In the genomic region with DNA sequence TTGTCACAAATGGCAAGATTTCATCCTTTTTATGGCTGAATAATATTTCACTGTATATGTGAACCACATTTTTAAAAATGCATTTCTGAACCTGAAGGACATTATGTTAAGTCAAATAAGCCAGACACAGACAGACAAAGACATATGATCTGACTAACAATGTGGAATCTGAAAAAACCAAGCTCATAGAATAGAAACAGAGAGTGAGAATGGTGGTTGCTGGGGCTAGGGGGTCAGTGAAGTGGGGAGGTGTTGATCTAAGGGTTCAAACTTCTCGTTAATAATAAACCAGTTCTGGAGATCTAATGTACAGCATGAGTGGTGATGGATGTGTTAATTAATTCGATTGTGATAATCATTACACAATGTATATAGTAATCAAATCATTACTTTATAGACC, we compare ENCODE assay signal across 24 cellular contexts.
DNase-seq lines count a peak whose midpoint lies in the region; ATAC-seq and TF ChIP-seq lines count a peak whose summit lies in the region.
"Had no signal": no experiment of that assay in that cellular context is flagged by ENCODE, and none has a peak within 500 bp of the region (broad histone marks: within the 10 kb centered on the region; RNA-seq: fewer than 3 reads in every experiment).

No MANE protein-coding gene starts in this region.

- no peaks in the 10 kb centered on the region for H3K9me3 ChIP-seq in right lobe of liver
- H3K9me3 ChIP-seq: stomach, tibial artery had no signal

- 85% methylated on average over 2 of the region's 2 CpGs for WGBS in right lobe of liver (ENCODE audit: insufficient coverage, low coverage, low lambda C conversion rate, missing lambda C conversion rate)
- 95 to 97% methylated on average over 2 of the region's 2 CpGs for WGBS in lower leg skin, 2 donors

- no peak for TF ChIP-seq CTCF in right lobe of liver (IDR thresholded peaks at IDR 0.05)
- TF ChIP-seq CTCF in lower leg skin (IDR thresholded peaks at IDR 0.05) = no peak

- H3K4me3 ChIP-seq in right lobe of liver (no peak overlapping the region), lower leg skin (ENCODE audit: low read depth, poor library complexity, severe bottlenecking) (no peak overlapping the region)
- H3K4me3 ChIP-seq: heart left ventricle, SK-N-MC, stomach, tibial artery had no signal

- TF ChIP-seq POLR2A in right lobe of liver (IDR thresholded peaks at IDR 0.05) (no peak), lower leg skin (IDR thresholded peaks at IDR 0.05) (no peak)

- H3K36me3 ChIP-seq in right lobe of liver = no peaks in the 10 kb centered on the region
- H3K36me3 ChIP-seq: heart left ventricle, stomach, tibial artery had no signal

- intact Hi-C loops in right lobe of liver (cut with DNase I) (no loop called here), lower leg skin (cut with DNase I; ENCODE audit: low total_unique reads) (no loop called here)

- ATAC-seq in GM18909 (IDR thresholded peaks at IDR 0.05; ENCODE audit: poor library complexity, unreplicated experiment) (peak; percentile 82), GM21381 (IDR thresholded peaks at IDR 0.05; ENCODE audit: unreplicated experiment) (peak; percentile 87), HG02981 (IDR thresholded peaks at IDR 0.05; ENCODE audit: unreplicated experiment) (peak; percentile 80), HG03571 (IDR thresholded peaks at IDR 0.05; ENCODE audit: unreplicated experiment) (peak; percentile 74), right lobe of liver (no peak)
- ATAC-seq: heart left ventricle, left cardiac atrium had no signal

- H3K4me1 ChIP-seq in right lobe of liver = no peaks in the 10 kb centered on the region
- H3K4me1 ChIP-seq: heart left ventricle, stomach, tibial artery had no signal

- H3K27me3 ChIP-seq in right lobe of liver = no peaks in the 10 kb centered on the region
- H3K27me3 ChIP-seq: heart left ventricle, stomach, tibial artery had no signal

- H3K27ac ChIP-seq in right lobe of liver = no peak overlapping the region
- H3K27ac ChIP-seq: C4-2B, heart left ventricle, SK-N-MC, stomach, tibial artery had no signal

- DNase-seq in activated CD4-positive, alpha-beta T cell treated with anti-CD3 and anti-CD28 coated beads, Interleukin-2, amount 50 U/mL, for 48 hours = no peak
- DNase-seq in right lobe of liver (no peak), lower leg skin (ENCODE audit: low spot score in 2 of 2) (no peak), NCI-H1048 (lab: John Stamatoyannopoulos, UW) (no peak)
- DNase-seq: activated CD8-positive, alpha-beta memory T cell treated with anti-CD3 and anti-CD28 coated beads for 24 hours; activated T-cell treated with anti-CD3 and anti-CD28 coated beads, Interleukin-2, amount 50 U/mL, for 1 hour; Calu3; effector memory CD4-positive, alpha-beta T cell; erythroblast; H7; heart left ventricle; left cardiac atrium; NCI-H1092; NCI-H187 treated with DMSO at 0.1 percent for 48 hours; posterior cingulate gyrus; stimulated activated CD8-positive, alpha-beta memory T cell treated with anti-CD3 and anti-CD28 coated beads, Interleukin-4, amount 100 ng/mL, for 48 hours; stomach; tibial artery had no signal

Comparison
In these comparisons a context has a peak if more than half of its experiments do, and no peak if none do; other contexts are left out.
1. ATAC-seq: peak in GM18909 (single experiment), GM21381 (single experiment), HG02981 (single experiment) and HG03571 (single experiment); none in right lobe of liver (0 of 4).